In genomic region chr2:41981417-41981816, GRCh38 we compare ENCODE assay signal across 34 cellular contexts.
DNase-seq lines count a peak whose midpoint lies in the region; ATAC-seq, FAIRE-seq and TF ChIP-seq lines count a peak whose summit lies in the region.
"Had no signal": no experiment of that assay in that cellular context is flagged by ENCODE, and none has a peak within 500 bp of the region (broad histone marks: within the 10 kb centered on the region; RNA-seq: fewer than 3 reads in every experiment).

No MANE protein-coding gene starts in this region.

- no peak overlapping the region for H3K4me2 ChIP-seq in A549
- H3K4me2 ChIP-seq: BLaER1 had no signal

- no peak overlapping the region for H3K27ac ChIP-seq in A549
- H3K27ac ChIP-seq in A673 (ENCODE audit: low read depth, low read length, poor library complexity, severe bottlenecking), result peak overlapping the region; percentile 62
- H3K27ac ChIP-seq in HEK293 (ENCODE audit: extremely low read depth, low read depth, low read length), result no peak overlapping the region
- H3K27ac ChIP-seq in SK-N-MC, result peak overlapping the region; percentile 82
- no peak overlapping the region for H3K27ac ChIP-seq in thyroid gland
- H3K27ac ChIP-seq: 22Rv1; BLaER1; BLaER1 treated with 17β-estradiol and CSF1 and Interleukin-3, amounts not matched to agents 10 nM and 100 nM; C4-2B had no signal

- POLR2A ChIA-PET in A549 (lab: Yijun Ruan, JAX), result no interaction called here
- POLR2A ChIA-PET in A673 (lab: Charles Lee; ENCODE audit: low non-redundant PET), result interaction anchor here (0.5 to 0.7 kb wide), 2 partner anchors 66 to 237 kb away, joined by 3 read pairs; partner anchors contain the start of gene PKDCC
- POLR2A ChIA-PET in HEK293 (lab: Yijun Ruan, JAX), result interaction anchor here (0.7 kb wide), 1 partner anchor 17 kb away, joined by 3 read pairs; no protein-coding TSS in a partner anchor

- TF ChIP-seq EP300 in A549 (IDR thresholded peaks at IDR 0.05), result no peak

- H3K4me1 ChIP-seq in A549 (no peaks in the 10 kb centered on the region), A673 (ENCODE audit: insufficient read depth, low read length, poor library complexity, severe bottlenecking) (peaks cover 20% of the 10 kb centered on the region), HEK293 (ENCODE audit: control insufficient read depth, insufficient read depth, low read length) (no peaks in the 10 kb centered on the region), thyroid gland (no peaks in the 10 kb centered on the region)
- H3K4me1 ChIP-seq: BE2C, BLaER1, Caco-2 had no signal

- TF ChIP-seq RAD21 in A549 (conservative IDR thresholded peaks at IDR 0.05 in 1 of 2, IDR thresholded peaks at IDR 0.05 in 1 of 2), result no peak

- no peak overlapping the region for H3K4me3 ChIP-seq in A549
- no peak overlapping the region for H3K4me3 ChIP-seq in A673 (ENCODE audit: low read depth, low read length, poor library complexity, severe bottlenecking)
- H3K4me3 ChIP-seq in HEK293 (ENCODE audit: low read depth, low read length), result no peak overlapping the region
- H3K4me3 ChIP-seq in SK-N-MC, result peak overlapping the region; percentile 6; the same call in 1 of the 2 replicates
- H3K4me3 ChIP-seq in thyroid gland (replicated peaks in 1 of 3), result no peak overlapping the region
- H3K4me3 ChIP-seq: BLaER1; BLaER1 treated with 17β-estradiol and CSF1 and Interleukin-3, amounts not matched to agents 10 nM and 100 nM had no signal

- no peaks in the 10 kb centered on the region for H3K36me3 ChIP-seq in A673 (ENCODE audit: insufficient read depth, low read length, poor library complexity, severe bottlenecking)
- H3K36me3 ChIP-seq in HEK293 (ENCODE audit: control insufficient read depth in 2 of 2, insufficient read depth in 1 of 2, low read length in 2 of 2), result no peaks in the 10 kb centered on the region
- no peaks in the 10 kb centered on the region for H3K36me3 ChIP-seq in SK-N-MC (ENCODE audit: insufficient read depth, low read length)
- no peaks in the 10 kb centered on the region for H3K36me3 ChIP-seq in thyroid gland
- H3K36me3 ChIP-seq: BE2C; BLaER1; BLaER1 treated with 17β-estradiol and CSF1 and Interleukin-3, amounts not matched to agents 10 nM and 100 nM had no signal

- TF ChIP-seq CTCF in A549 (IDR thresholded peaks at IDR 0.05) (no peak), A673 (conservative IDR thresholded peaks at IDR 0.05; ENCODE audit: low read depth, low read length) (no peak), HEK293 (tag by site-specific recombination; IDR thresholded peaks at IDR 0.05) (no peak), thyroid gland (IDR thresholded peaks at IDR 0.05) (no peak)

- DNase-seq in A549 (ENCODE audit: low read depth in 1 of 2, low spot score in 1 of 2) (no peak), A673 (ENCODE audit: low spot score) (peak; percentile 59), SK-N-MC (ENCODE audit: low read depth, low spot score) (peak; percentile 74), thyroid gland (no peak)
- DNase-seq: 8988T; ACHN; AML-193; BE2C; C1 segment of cervical spinal cord; Caco-2; Calu3; CD4-positive, alpha-beta memory T cell; CD4-positive, alpha-beta T cell; CD4-positive, CD25-positive, alpha-beta regulatory T cell; CD8-positive, alpha-beta memory T cell; CD8-positive, alpha-beta T cell; COR-L47; DMS 273 treated with DMSO at 0.1 percent for 48 hours; DMS153; DMS53; DMS79; DMS79 treated with DMSO at 0.1 percent for 48 hours; DND-41; EL had no signal

- WGBS in A549 (ENCODE audit: missing lambda C conversion rate), result 28% methylated on average over 1 of the region's 1 CpG
- WGBS in thyroid gland, 2 donors, result 80 to 85% methylated on average over 1 of the region's 1 CpG

- no peak for FAIRE-seq in A549 (lab: Jason Lieb, UNC)
- FAIRE-seq: A204.1, D721Med had no signal

- CTCF ChIA-PET in A549 (lab: Yijun Ruan, JAX), result interaction anchor here (0.7 to 1.3 kb wide), 5 partner anchors 9 to 127 kb away, joined by 3 to 7 read pairs (median 5); no protein-coding TSS in a partner anchor
- CTCF ChIA-PET in A673 (lab: Charles Lee), result no interaction called here
- CTCF ChIA-PET in HEK293 (lab: Yijun Ruan, JAX), result interaction anchor here (0.6 kb wide), 1 partner anchor 15 kb away, joined by 4 read pairs; no protein-coding TSS in a partner anchor

- no peaks in the 10 kb centered on the region for H3K27me3 ChIP-seq in A673 (replicated peaks; ENCODE audit: insufficient read depth, low read depth, low read length, poor library complexity)
- H3K27me3 ChIP-seq in thyroid gland, result no peaks in the 10 kb centered on the region
- H3K27me3 ChIP-seq: BE2C; BLaER1; BLaER1 treated with 17β-estradiol and CSF1 and Interleukin-3, amounts not matched to agents 10 nM and 100 nM had no signal

- no peak overlapping the region for H3K9ac ChIP-seq in SK-N-MC (ENCODE audit: insufficient read length)
- H3K9ac ChIP-seq: BLaER1; BLaER1 treated with 17β-estradiol and CSF1 and Interleukin-3, amounts not matched to agents 10 nM and 100 nM had no signal

- H3K9me3 ChIP-seq in A549 (no peaks in the 10 kb centered on the region), A673 (ENCODE audit: low read depth, low read length, poor library complexity, severe bottlenecking) (no peaks in the 10 kb centered on the region), HEK293 (ENCODE audit: control insufficient read depth, insufficient read depth, low read depth, low read length) (no peaks in the 10 kb centered on the region), SK-N-MC (ENCODE audit: low read depth, low read length) (no peaks in the 10 kb centered on the region), thyroid gland (no peaks in the 10 kb centered on the region)
- H3K9me3 ChIP-seq: BE2C, Caco-2 had no signal

- no peak for TF ChIP-seq POLR2A in A549 (IDR thresholded peaks at IDR 0.05; ENCODE audit: low read length)
- TF ChIP-seq POLR2A in thyroid gland (IDR thresholded peaks at IDR 0.05), result no peak

- ATAC-seq in A549 (no peak), HG02870 (IDR thresholded peaks at IDR 0.05; ENCODE audit: unreplicated experiment) (no peak), HG03460 (IDR thresholded peaks at IDR 0.05; ENCODE audit: unreplicated experiment) (no peak), GM18873 (IDR thresholded peaks at IDR 0.05; ENCODE audit: low FRiP score, unreplicated experiment) (no peak)
- ATAC-seq: CD8-positive, alpha-beta T cell had no signal

- intact Hi-C loops in A673 (cut with micrococcal nuclease; ENCODE audit: unreplicated experiment), result loop anchor here (1.0 to 5.0 kb wide), 3 partner anchors 8 to 109 kb away; no protein-coding TSS in a partner anchor
- intact Hi-C loops in thyroid gland (cut with DNase I), result no loop called here

- no TSS peak for BruUV-seq in A673 (replicated peaks; lab: Mats Ljungman, UMichigan)

TF ChIP-seq in A549, 52 proteins besides CTCF, POLR2A, EP300 and RAD21:
- TF ChIP-seq NPAS2 (CRISPR knock-in tag; IDR thresholded peaks at IDR 0.05; ENCODE audit: borderline replicate concordance) (no peak), FOSL2 (IDR thresholded peaks at IDR 0.05) (no peak), FOSL2 (CRISPR knock-in tag; IDR thresholded peaks at IDR 0.05) (peak; percentile 23; the same call in 1 of the 2 replicates), GATA3 (IDR thresholded peaks at IDR 0.05; ENCODE audit: borderline replicate concordance) (no peak), RARB (CRISPR knock-in tag; IDR thresholded peaks at IDR 0.05) (no peak)

TF ChIP-seq in HEK293, 187 proteins besides CTCF, POLR2A, EP300 and RAD21:
- TF ChIP-seq ZNF24 (tag by site-specific recombination; IDR thresholded peaks at IDR 0.05) (no peak), ZNF148 (tag by site-specific recombination; IDR thresholded peaks at IDR 0.05; ENCODE audit: borderline replicate concordance) (no peak), ZFP41 (tag by site-specific recombination; IDR thresholded peaks at IDR 0.05; ENCODE audit: borderline replicate concordance) (no peak), ZSCAN23 (tag by site-specific recombination; IDR thresholded peaks at IDR 0.05) (no peak), ZNF366 (tag by site-specific recombination; conservative IDR thresholded peaks at IDR 0.05) (peak; percentile 80), KLF17 (tag by site-specific recombination; IDR thresholded peaks at IDR 0.05) (no peak), HOXD13 (CRISPR knock-in tag; IDR thresholded peaks at IDR 0.05; ENCODE audit: borderline replicate concordance) (no peak)
TF ChIP-seq in HEK293: peak in this region for 1.

Comparison
In these comparisons a context has a peak if more than half of its experiments do, and no peak if none do; other contexts are left out.
1. DNase-seq: peak in A673 (single experiment) and SK-N-MC (single experiment); none in A549 (0 of 2) and thyroid gland (0 of 2).
2. H3K27ac ChIP-seq: peak in A673 (single experiment) and SK-N-MC (single experiment); none in A549 (0 of 2), HEK293 (single experiment) and thyroid gland (0 of 3).